ENCODE assay signal across 14 cellular contexts in genomic region chr3:151431940-151432339, GRCh38. TPM values are rescaled to one million over a fixed set of nuclear protein-coding genes. Genes with fewer than 3 reads are reported as not detected.
DNase-seq lines count a peak whose midpoint lies in the region; ATAC-seq and TF ChIP-seq lines count a peak whose summit lies in the region.
"Had no signal": no experiment of that assay in that cellular context is flagged by ENCODE, and none has a peak within 500 bp of the region (broad histone marks: within the 10 kb centered on the region; RNA-seq: fewer than 3 reads in every experiment).

No MANE protein-coding gene starts in this region.

- H3K9ac ChIP-seq in Karpas-422 (ENCODE audit: low read length) = peak overlapping the region; percentile 37

- H2AFZ ChIP-seq in Karpas-422 (ENCODE audit: low read length) = no peak overlapping the region
- no peak overlapping the region for H2AFZ ChIP-seq in OCI-LY7 (ENCODE audit: low read length)

- no peak for ATAC-seq in activated CD8-positive, alpha-beta T cell treated with anti-CD3 and anti-CD28 coated beads for 36 hours
- ATAC-seq: activated T-cell treated with anti-CD3 and anti-CD28 coated beads, Interleukin-2, amount 50 U/mL, for 72 hours; left cardiac atrium; Right ventricle myocardium inferior had no signal

- peak; percentile 70 for DNase-seq in EL
- peak; percentile 90 for DNase-seq in Karpas-422
- peak; percentile 65 for DNase-seq in astrocyte of the cerebellum (ENCODE audit: low read depth)
- DNase-seq in kidney epithelial cell (ENCODE audit: low read depth) = peak; percentile 82
- no peak for DNase-seq in activated naive CD4-positive, alpha-beta T cell treated with Interleukin-2 at 50 U/mL for 16 hours
- no peak for DNase-seq in activated CD8-positive, alpha-beta T cell treated with anti-CD3 and anti-CD28 coated beads for 36 hours
- no peak for DNase-seq in globus pallidus (ENCODE audit: low spot score)
- DNase-seq in OCI-LY7 (ENCODE audit: low spot score) = no peak
- DNase-seq: activated T-cell treated with anti-CD3 and anti-CD28 coated beads, Interleukin-2, amount 50 U/mL, for 72 hours; caudate nucleus; H9; left cardiac atrium; NCI-H2171 treated with DMSO at 0.1 percent for 48 hours had no signal

- H3K27ac ChIP-seq in Karpas-422 (ENCODE audit: low read length) = peak overlapping the region; percentile 93
- H3K27ac ChIP-seq in OCI-LY7 (ENCODE audit: low read depth, low read length, poor library complexity, severe bottlenecking) = no peak overlapping the region

- in situ Hi-C loops in astrocyte of the cerebellum (cut with HindIII; ENCODE audit: low sequenced_read_pairs) = no loop called here

- no peak overlapping the region for H3K27ac Mint-ChIP-seq in activated CD8-positive, alpha-beta T cell treated with anti-CD3 and anti-CD28 coated beads for 36 hours
- H3K27ac Mint-ChIP-seq: activated T-cell treated with anti-CD3 and anti-CD28 coated beads, Interleukin-2, amount 50 U/mL, for 72 hours; H9 had no signal

- CTCF ChIA-PET in activated CD8-positive, alpha-beta T cell treated with anti-CD3 and anti-CD28 coated beads for 36 hours (lab: Charles Lee) = interaction anchor here (1.0 to 1.8 kb wide), 2 partner anchors 7 to 9 kb away, joined by 3 to 4 read pairs; no protein-coding TSS in a partner anchor
- CTCF ChIA-PET in OCI-LY7 (lab: Charles Lee; ENCODE audit: unreplicated experiment) = no interaction called here

- no peaks in the 10 kb centered on the region for H3K27me3 Mint-ChIP-seq in activated CD8-positive, alpha-beta T cell treated with anti-CD3 and anti-CD28 coated beads for 36 hours

- no peak overlapping the region for H3K4me3 Mint-ChIP-seq in activated CD8-positive, alpha-beta T cell treated with anti-CD3 and anti-CD28 coated beads for 36 hours
- H3K4me3 Mint-ChIP-seq: activated T-cell treated with anti-CD3 and anti-CD28 coated beads, Interleukin-2, amount 50 U/mL, for 72 hours; H9 had no signal

- H3K27me3 ChIP-seq in Karpas-422 (ENCODE audit: low read length) (no peaks in the 10 kb centered on the region), kidney epithelial cell (ENCODE audit: control insufficient read depth, insufficient read depth, low read length) (no peaks in the 10 kb centered on the region)

- H3K9me2 ChIP-seq in Karpas-422 (replicated peaks; ENCODE audit: insufficient read depth, low read length) (no peaks in the 10 kb centered on the region), OCI-LY7 (ENCODE audit: insufficient read depth, low read length) (no peaks in the 10 kb centered on the region)

- H3K9me3 ChIP-seq in Karpas-422 (ENCODE audit: low read length) = no peaks in the 10 kb centered on the region
- no peaks in the 10 kb centered on the region for H3K9me3 ChIP-seq in OCI-LY7 (ENCODE audit: low read length)

- H3K79me2 ChIP-seq in Karpas-422 (ENCODE audit: low read length) (no peaks in the 10 kb centered on the region), OCI-LY7 (ENCODE audit: insufficient read depth, low read depth, low read length) (no peaks in the 10 kb centered on the region)

- H3K9me3 Mint-ChIP-seq in activated CD8-positive, alpha-beta T cell treated with anti-CD3 and anti-CD28 coated beads for 36 hours = no peaks in the 10 kb centered on the region

- peaks cover 98% of the 10 kb centered on the region for H3K4me1 ChIP-seq in Karpas-422 (ENCODE audit: low read length)
- peaks cover under 1% of the 10 kb centered on the region for H3K4me1 ChIP-seq in OCI-LY7 (ENCODE audit: insufficient read depth, low read length, poor library complexity, severe bottlenecking)

- no TSS peak for BruUV-seq in OCI-LY7 (replicated peaks; lab: Mats Ljungman, UMichigan)

- H3K4me2 ChIP-seq in Karpas-422 (ENCODE audit: low read depth, low read length, poor library complexity, severe bottlenecking) (peak overlapping the region; percentile 80), OCI-LY7 (ENCODE audit: low read length) (no peak overlapping the region)

- H4K20me1 ChIP-seq in Karpas-422 (ENCODE audit: insufficient read depth, low read depth, low read length) = no peaks in the 10 kb centered on the region
- no peaks in the 10 kb centered on the region for H4K20me1 ChIP-seq in OCI-LY7 (ENCODE audit: insufficient read depth, low read length)

- H3K4me1 Mint-ChIP-seq in activated CD8-positive, alpha-beta T cell treated with anti-CD3 and anti-CD28 coated beads for 36 hours (ENCODE audit: low read depth) = no peaks in the 10 kb centered on the region

- H3K36me3 ChIP-seq in Karpas-422 (ENCODE audit: insufficient read depth, low read length) (no peaks in the 10 kb centered on the region), kidney epithelial cell (ENCODE audit: control insufficient read depth, insufficient read depth, low read length) (no peaks in the 10 kb centered on the region), OCI-LY7 (ENCODE audit: insufficient read depth, low read length) (0 out of 2 replicates have a peak, but pooled peaks cover 4% of the 10 kb centered on the region)

- TF ChIP-seq CTCF in astrocyte of the cerebellum (IDR thresholded peaks at IDR 0.05; ENCODE audit: low read depth, low read length, missing control alignments) (no peak), kidney epithelial cell (IDR thresholded peaks at IDR 0.05; ENCODE audit: insufficient read depth, low read length, poor library complexity, severe bottlenecking) (no peak), OCI-LY7 (conservative IDR thresholded peaks at IDR 0.05; ENCODE audit: low read length) (no peak)
- no peak for TF ChIP-seq CTCF in activated CD8-positive, alpha-beta T cell treated with anti-CD3 and anti-CD28 coated beads for 36 hours (IDR thresholded peaks at IDR 0.05)

- POLR2A ChIA-PET in activated CD8-positive, alpha-beta T cell treated with anti-CD3 and anti-CD28 coated beads for 36 hours (lab: Charles Lee) = no interaction called here
- POLR2A ChIA-PET in OCI-LY7 (lab: Charles Lee) = interaction anchor here (0.6 kb wide), 1 partner anchor 9 kb away, joined by 4 read pairs; no protein-coding TSS in a partner anchor

- no peaks in the 10 kb centered on the region for H3K36me3 Mint-ChIP-seq in activated CD8-positive, alpha-beta T cell treated with anti-CD3 and anti-CD28 coated beads for 36 hours (ENCODE audit: low read depth)

- H3K4me3 ChIP-seq in Karpas-422 (ENCODE audit: low read length) = peak overlapping the region; percentile 1; the same call in 1 of the 2 replicates
- H3K4me3 ChIP-seq in astrocyte of the cerebellum (ENCODE audit: low read depth, low read length) = no peak overlapping the region
- no peak overlapping the region for H3K4me3 ChIP-seq in kidney epithelial cell (ENCODE audit: low read depth, low read length)
- H3K4me3 ChIP-seq in OCI-LY7 (ENCODE audit: low read depth, low read length, poor library complexity, severe bottlenecking) = no peak overlapping the region

- intact Hi-C loops in activated CD8-positive, alpha-beta T cell treated with anti-CD3 and anti-CD28 coated beads for 36 hours (cut with micrococcal nuclease) = no loop called here
- intact Hi-C loops in OCI-LY7 (cut with micrococcal nuclease; ENCODE audit: unreplicated experiment) = loop anchor here (10.0 kb wide), 1 partner anchor 483 kb away; no protein-coding TSS in a partner anchor

RNA-seq across cellular contexts. Expression of gene IGSF10, which starts 28.9 kb away (rescaled TPM):
- total RNA-seq in Karpas-422 (2014; rRNA removed; shearing (Covaris generic); ENCODE audit: low replicate concordance) = 0.07 TPM in 1 of 2 replicates, not detected in the other
- total RNA-seq in kidney epithelial cell (under 0.01 TPM in 1 of 2 replicates, not detected in the other), OCI-LY7 (2022) (not detected in 2 replicates)
- total RNA-seq in activated CD8-positive, alpha-beta T cell treated with anti-CD3 and anti-CD28 coated beads for 36 hours = not detected
- not detected in 2 replicates for total RNA-seq in OCI-LY7 (2014; rRNA removed; shearing (Covaris generic))
- total RNA-seq: activated T-cell treated with anti-CD3 and anti-CD28 coated beads, Interleukin-2, amount 50 U/mL, for 72 hours had no signal

RNA-seq across cellular contexts. Expression of gene P2RY12, which starts 47.4 kb away (rescaled TPM):
- total RNA-seq in Karpas-422 (2014; rRNA removed; shearing (Covaris generic); ENCODE audit: low replicate concordance) = not detected in 2 replicates
- total RNA-seq in kidney epithelial cell = not detected in 2 replicates
- not detected for total RNA-seq in activated CD8-positive, alpha-beta T cell treated with anti-CD3 and anti-CD28 coated beads for 36 hours
- 0.19 TPM in 1 of 2 replicates, not detected in the other for total RNA-seq in OCI-LY7 (2014; rRNA removed; shearing (Covaris generic))
- 0.28 TPM in 1 of 2 replicates, not detected in the other for total RNA-seq in OCI-LY7 (2022)
- total RNA-seq: activated T-cell treated with anti-CD3 and anti-CD28 coated beads, Interleukin-2, amount 50 U/mL, for 72 hours; H9 had no signal

Comparison
In these comparisons a context has a peak if more than half of its experiments do, and no peak if none do; other contexts are left out.
1. DNase-seq: peak in EL (single experiment), Karpas-422 (single experiment), astrocyte of the cerebellum (single experiment) and kidney epithelial cell (single experiment); none in activated naive CD4-positive, alpha-beta T cell treated with Interleukin-2 at 50 U/mL for 16 hours (single experiment), activated CD8-positive, alpha-beta T cell treated with anti-CD3 and anti-CD28 coated beads for 36 hours (single experiment), globus pallidus (single experiment) and OCI-LY7 (single experiment).